ENCODE assay signal across 8 cellular contexts in the genomic region with DNA sequence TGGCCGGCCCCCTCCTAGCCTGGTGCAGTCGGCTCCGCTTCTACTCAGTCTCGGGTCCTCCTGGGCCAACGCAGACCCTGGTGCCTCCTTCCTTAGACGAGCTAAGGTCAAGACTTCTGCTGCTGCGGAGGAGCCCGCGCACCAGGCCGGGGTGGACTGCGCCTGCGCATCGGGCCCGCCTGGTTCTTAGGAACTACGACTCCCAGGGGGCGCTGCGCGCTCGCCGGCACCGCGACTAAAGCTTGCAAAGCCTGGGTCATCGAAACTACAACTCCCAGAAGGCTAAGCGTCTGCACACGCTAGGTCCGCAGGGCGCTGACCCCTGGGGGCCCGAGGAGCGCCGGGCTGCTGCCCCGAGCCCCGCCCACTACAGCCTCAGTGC. TPM values are rescaled to one million over a fixed set of nuclear protein-coding genes. Genes with fewer than 3 reads are reported as not detected.
DNase-seq lines count a peak whose midpoint lies in the region.

A gene (minus strand): TSS at position 145 of the 382 bp plus-strand sequence. CDS start 6,559 bp downstream, outside the sequence.

- DNase-seq in Daoy (ENCODE audit: low read depth), result peak; percentile 79
- DNase-seq in T1000 (lab: John Stamatoyannopoulos, UW), result peak; percentile 87
- peak in 57 of 58 donors; percentile 62 to 98 (median 91) for DNase-seq in anterior cingulate cortex (lab: John Stamatoyannopoulos, UW)
- peak; percentile 49 for DNase-seq in iPS DF 4.7 (ENCODE audit: extremely low read depth, low spot score)
- DNase-seq in stimulated activated CD4-positive, alpha-beta T cell treated with anti-CD3 and anti-CD28 coated beads, Interleukin-15, amount 100 ng/mL, for 1 hour (ENCODE audit: low read depth in 1 of 2, low spot score in 1 of 2), result peak; percentile 54 to 80
- no peak for DNase-seq in 8988T
- no peak for DNase-seq in SHP77 (lab: John Stamatoyannopoulos, UW)
- no peak for DNase-seq in NCI-H2029 treated with DMSO at 0.1 percent for 48 hours (lab: John Stamatoyannopoulos, UW)

RNA-seq across cellular contexts. Expression of the gene that starts here (rescaled TPM):
- 0.40 and 1.3 TPM in 2 replicates for total RNA-seq in Daoy (2014; rRNA removed; shearing (Covaris generic))

Comparison
In these comparisons a context has a peak if more than half of its experiments do, and no peak if none do; other contexts are left out.
1. DNase-seq: peak in Daoy (single experiment), T1000 (single experiment), anterior cingulate cortex (57 of 58), iPS DF 4.7 (single experiment) and stimulated activated CD4-positive, alpha-beta T cell treated with anti-CD3 and anti-CD28 coated beads, Interleukin-15, amount 100 ng/mL, for 1 hour (2 of 2); none in 8988T (single experiment), SHP77 (0 of 2) and NCI-H2029 treated with DMSO at 0.1 percent for 48 hours (single experiment).